ENCODE assay signal across 25 cellular contexts in genomic region chr3:33881181-33882064, GRCh38.
DNase-seq lines count a peak whose midpoint lies in the region; ATAC-seq and TF ChIP-seq lines count a peak whose summit lies in the region.
"Had no signal": no experiment of that assay in that cellular context is flagged by ENCODE, and none has a peak within 500 bp of the region (broad histone marks: within the 10 kb centered on the region; RNA-seq: fewer than 3 reads in every experiment).

No MANE protein-coding gene starts in this region.

- no peak overlapping the region for H2BK12ac ChIP-seq in neuronal stem cell (ENCODE audit: low read length)

- peaks cover 0 to 25% (median 12%) of the 10 kb centered on the region in 10 experiments; a peak in 14 of 20 replicates for H3K4me1 ChIP-seq in BLaER1 treated with 17β-estradiol and CSF1 and Interleukin-3, amounts not matched to agents 10 nM and 100 nM
- H3K4me1 ChIP-seq in DND-41 (ENCODE audit: insufficient read depth, low read length) (peaks cover 16% of the 10 kb centered on the region), neuronal stem cell (ENCODE audit: control insufficient read depth in 2 of 2, insufficient read depth in 1 of 2, low read depth in 1 of 2, low read length in 2 of 2) (peaks cover 3% of the 10 kb centered on the region in 2 donors), esophagus muscularis mucosa (peaks cover 6 to 8% (median 7%) of the 10 kb centered on the region in 4 donors)

- no peak for TF ChIP-seq POLR2A in esophagus muscularis mucosa (IDR thresholded peaks at IDR 0.05; ENCODE audit: low read depth)

- H3K36me3 ChIP-seq in BLaER1 treated with 17β-estradiol and CSF1 and Interleukin-3, amounts not matched to agents 10 nM and 100 nM, result no peaks in the 10 kb centered on the region
- H3K36me3 ChIP-seq in DND-41 (ENCODE audit: insufficient read depth, low read length) (no peaks in the 10 kb centered on the region), neuronal stem cell (replicated peaks in 1 of 2; ENCODE audit: control insufficient read depth in 2 of 2, insufficient read depth in 2 of 2, low read length in 2 of 2) (no peaks in the 10 kb centered on the region), esophagus muscularis mucosa (no peaks in the 10 kb centered on the region)

- H3K4me2 ChIP-seq in BLaER1 treated with 17β-estradiol and CSF1 and Interleukin-3, amounts not matched to agents 10 nM and 100 nM, result peak overlapping the region in 8 of 11 experiments; percentile 15 to 64 (median 47); a peak in 13 of 22 replicates
- H3K4me2 ChIP-seq in DND-41 (ENCODE audit: insufficient read depth, low read length) (no peak overlapping the region), neuronal stem cell (ENCODE audit: insufficient read depth, low read length, poor library complexity, severe bottlenecking) (no peak overlapping the region)

- no peak overlapping the region for H4K8ac ChIP-seq in neuronal stem cell (ENCODE audit: low read depth, low read length)

- H3K18ac ChIP-seq in neuronal stem cell (ENCODE audit: low read length), result no peak overlapping the region

- H3K4ac ChIP-seq in neuronal stem cell (ENCODE audit: low read length), result no peak overlapping the region

- peak overlapping the region; percentile 29 for H2AK5ac ChIP-seq in neuronal stem cell (ENCODE audit: low read depth, low read length)

- H3K9ac ChIP-seq in BLaER1 treated with 17β-estradiol and CSF1 and Interleukin-3, amounts not matched to agents 10 nM and 100 nM, result 0 out of 22 replicates have a peak overlapping the region, but pooled peaks of 1 of the 11 experiments have one; percentile 5
- H3K9ac ChIP-seq in DND-41 (ENCODE audit: low read depth, low read length) (no peak overlapping the region), neuronal stem cell (ENCODE audit: low read depth, low read length, poor library complexity) (no peak overlapping the region)

- no peaks in the 10 kb centered on the region for H3K27me3 Mint-ChIP-seq in chondrocyte (ENCODE audit: low read depth)

- H3K27me3 ChIP-seq in BLaER1 treated with 17β-estradiol and CSF1 and Interleukin-3, amounts not matched to agents 10 nM and 100 nM, result no peaks in the 10 kb centered on the region
- H3K27me3 ChIP-seq in DND-41 (ENCODE audit: insufficient read depth, low read length, poor library complexity) (no peaks in the 10 kb centered on the region), neuronal stem cell (ENCODE audit: control insufficient read depth in 3 of 3, insufficient read depth in 3 of 3, low read depth in 1 of 3, low read length in 3 of 3) (peaks cover 0 to 3% (median 0%) of the 10 kb centered on the region in 3 experiments), esophagus muscularis mucosa (no peaks in the 10 kb centered on the region)

- H2BK15ac ChIP-seq in neuronal stem cell (ENCODE audit: low read length), result peak overlapping the region; percentile 41

- H4K91ac ChIP-seq in neuronal stem cell (ENCODE audit: low read depth, low read length, poor library complexity), result no peak overlapping the region

- no peak overlapping the region for H3K27ac Mint-ChIP-seq in chondrocyte (ENCODE audit: unreplicated experiment)
- H3K27ac Mint-ChIP-seq: HFFc6 had no signal

- DNase-seq in DND-41, result no peak
- DNase-seq in chondrocyte (ENCODE audit: low spot score), result peak; percentile 74
- no peak for DNase-seq in neuronal stem cell (ENCODE audit: low spot score)
- DNase-seq in NCI-H2081 treated with DMSO at 0.1 percent for 48 hours (lab: John Stamatoyannopoulos, UW), result no peak
- DNase-seq in T-helper 1 cell, result no peak
- DNase-seq in esophagus muscularis mucosa (ENCODE audit: extremely low spot score), result no peak
- DNase-seq: C1 segment of cervical spinal cord; Calu3; CD8-positive, alpha-beta memory T cell; GF-D8; H9; HFFc6; Karpas-422; MV-4-11; NCI-H1105 treated with DMSO at 0.1 percent for 48 hours; NCI-H2029 treated with DMSO at 0.1 percent for 48 hours; NCI-H2171; NCI-H345; NCI-H524; NCI-H774; NK-92 treated with Interleukin-12 subunit alpha and Interleukin-12 subunit beta, amount 100 ng/mL, for 24 hours had no signal

- H3K23ac ChIP-seq in neuronal stem cell (ENCODE audit: low read depth, low read length, poor library complexity), result peak overlapping the region; percentile 47

- H3K4me3 Mint-ChIP-seq in chondrocyte (ENCODE audit: unreplicated experiment), result no peak overlapping the region
- H3K4me3 Mint-ChIP-seq: CD8-positive, alpha-beta memory T cell; H9; HFFc6 had no signal

- no peak overlapping the region for H2BK5ac ChIP-seq in neuronal stem cell (ENCODE audit: low read length)

- no peak overlapping the region for H2BK120ac ChIP-seq in neuronal stem cell (ENCODE audit: low read depth, low read length)

- H3K9me3 ChIP-seq in BLaER1 treated with 17β-estradiol and CSF1 and Interleukin-3, amounts not matched to agents 10 nM and 100 nM (replicated peaks in 1 of 11), result no peaks in the 10 kb centered on the region
- H3K9me3 ChIP-seq in DND-41 (ENCODE audit: insufficient read depth, low read length, severe bottlenecking) (no peaks in the 10 kb centered on the region), neuronal stem cell (replicated peaks in 1 of 2; ENCODE audit: control insufficient read depth in 2 of 2, insufficient read depth in 1 of 2, low read depth in 1 of 2, low read length in 2 of 2) (peaks cover 0 to 3% of the 10 kb centered on the region in 2 donors), esophagus muscularis mucosa (no peaks in the 10 kb centered on the region)

- H3K9me3 Mint-ChIP-seq in chondrocyte (ENCODE audit: low read depth), result no peaks in the 10 kb centered on the region
- H3K9me3 Mint-ChIP-seq: CD8-positive, alpha-beta memory T cell; HFFc6 had no signal

- H3K4me1 Mint-ChIP-seq in chondrocyte (ENCODE audit: low read depth), result peaks cover 23% of the 10 kb centered on the region

- no peak overlapping the region for H3K27ac ChIP-seq in BLaER1 treated with 17β-estradiol and CSF1 and Interleukin-3, amounts not matched to agents 10 nM and 100 nM
- no peak overlapping the region for H3K27ac ChIP-seq in DND-41 (ENCODE audit: low read length)
- H3K27ac ChIP-seq in neuronal stem cell (replicated peaks; ENCODE audit: low read length), result no peak overlapping the region
- H3K27ac ChIP-seq in esophagus muscularis mucosa (replicated peaks in 1 of 4), result no peak overlapping the region
- H3K27ac ChIP-seq: SK-N-MC had no signal

- H2AFZ ChIP-seq in DND-41 (ENCODE audit: low read depth, low read length) (no peak overlapping the region), neuronal stem cell (ENCODE audit: low read length) (no peak overlapping the region)

- intact Hi-C loops in esophagus muscularis mucosa (cut with DNase I), result loop anchor here (2.0 kb wide), 1 partner anchor 803 kb away; no protein-coding TSS in a partner anchor

- TF ChIP-seq EP300 in esophagus muscularis mucosa (IDR thresholded peaks at IDR 0.05), result no peak

- H3K14ac ChIP-seq in neuronal stem cell (ENCODE audit: low read length), result no peak overlapping the region

- no peaks in the 10 kb centered on the region for H3K79me2 ChIP-seq in DND-41 (ENCODE audit: insufficient read depth, low read length)

- no peaks in the 10 kb centered on the region for H4K20me1 ChIP-seq in BLaER1 treated with 17β-estradiol and CSF1 and Interleukin-3, amounts not matched to agents 10 nM and 100 nM
- H4K20me1 ChIP-seq in DND-41 (ENCODE audit: insufficient read depth, low read length), result no peaks in the 10 kb centered on the region

- WGBS in neuronal stem cell (ENCODE audit: extremely low coverage in 2 of 2, insufficient read length in 2 of 2, insufficient replicate concordance in 1 of 2), 2 donors, result no CpG with 5 or more reads among the region's 14 CpGs
- WGBS in esophagus muscularis mucosa, result 86% methylated on average over 12 of the region's 14 CpGs

- peaks cover 1% of the 10 kb centered on the region for H3K36me3 Mint-ChIP-seq in chondrocyte (ENCODE audit: low read depth)

- H3K79me1 ChIP-seq in neuronal stem cell (ENCODE audit: low read depth, low read length), result no peaks in the 10 kb centered on the region

- no peak for TF ChIP-seq CTCF in DND-41 (IDR thresholded peaks at IDR 0.05; ENCODE audit: borderline replicate concordance, extremely low read depth, low read length, poor library complexity, severe bottlenecking)
- TF ChIP-seq CTCF in chondrocyte (IDR thresholded peaks at IDR 0.05), result no peak
- no peak for TF ChIP-seq CTCF in esophagus muscularis mucosa (IDR thresholded peaks at IDR 0.05)

- ATAC-seq in DND-41 (ENCODE audit: insufficient read depth, low read depth) (peak; percentile 25; the same call in 1 of the 3 replicates), GM18867 (IDR thresholded peaks at IDR 0.05; ENCODE audit: unreplicated experiment) (no peak)
- ATAC-seq: Panc1 had no signal

- no peak overlapping the region for H3K4me3 ChIP-seq in BLaER1 treated with 17β-estradiol and CSF1 and Interleukin-3, amounts not matched to agents 10 nM and 100 nM
- H3K4me3 ChIP-seq in DND-41 (ENCODE audit: low read depth in 1 of 2, low read length in 2 of 2) (no peak overlapping the region), neuronal stem cell (ENCODE audit: low read length in 2 of 2) (no peak overlapping the region), esophagus muscularis mucosa (no peak overlapping the region)
- H3K4me3 ChIP-seq: SK-N-MC had no signal

Comparison
In these comparisons a context has a peak if more than half of its experiments do, and no peak if none do; other contexts are left out.
1. H3K4me2 ChIP-seq: peak in BLaER1 treated with 17β-estradiol and CSF1 and Interleukin-3, amounts not matched to agents 10 nM and 100 nM (8 of 11); none in DND-41 (single experiment) and neuronal stem cell (single experiment).